ENCODE assay signal across 18 cellular contexts in genomic region chr10:114363745-114364460, GRCh38. TPM values are rescaled to one million over a fixed set of nuclear protein-coding genes. Genes with fewer than 3 reads are reported as not detected.
DNase-seq lines count a peak whose midpoint lies in the region; ATAC-seq and TF ChIP-seq lines count a peak whose summit lies in the region.
"Had no signal": no experiment of that assay in that cellular context is flagged by ENCODE, and none has a peak within 500 bp of the region (broad histone marks: within the 10 kb centered on the region; RNA-seq: fewer than 3 reads in every experiment).

No MANE protein-coding gene starts in this region.

- no peak overlapping the region for H2AFZ ChIP-seq in trophoblast cell (ENCODE audit: insufficient read depth, low read length, poor library complexity)
- H2AFZ ChIP-seq: PC-9 had no signal

- H3K27ac ChIP-seq in SJCRH30 = peak overlapping the region; percentile 91
- peak overlapping the region; percentile 74 for H3K27ac ChIP-seq in trophoblast cell (ENCODE audit: low read depth, low read length)
- H3K27ac ChIP-seq: C4-2B, PC-9 had no signal

- in situ Hi-C loops in ACHN (cut with HindIII; ENCODE audit: low pct_ligation_motif_present, low pct_unique_long_range_greater_than_20kb, low sequenced_read_pairs) = no loop called here

- H3K9me3 ChIP-seq in SJCRH30 (replicated peaks) (no peaks in the 10 kb centered on the region; the same call in 1 of the 2 replicates), trophoblast cell (ENCODE audit: insufficient read depth, low read depth, low read length) (no peaks in the 10 kb centered on the region)
- H3K9me3 ChIP-seq: SK-N-SH had no signal

- H3K27ac Mint-ChIP-seq in glutamatergic neuron (ENCODE audit: unreplicated experiment) = peak overlapping the region; percentile 59
- H3K27ac Mint-ChIP-seq in naive thymus-derived CD8-positive, alpha-beta T cell = no peak overlapping the region
- H3K27ac Mint-ChIP-seq in osteocyte (ENCODE audit: unreplicated experiment) = no peak overlapping the region

- WGBS in trophoblast cell (ENCODE audit: extremely low coverage, insufficient coverage, insufficient read length) = no CpG with 5 or more reads among the region's 4 CpGs

- no peak overlapping the region for H3K23ac ChIP-seq in trophoblast cell (ENCODE audit: low read length)

- H4K8ac ChIP-seq in trophoblast cell (ENCODE audit: low read depth, low read length) = no peak overlapping the region

- H3K9me3 Mint-ChIP-seq in glutamatergic neuron (ENCODE audit: unreplicated experiment) (peaks cover 1% of the 10 kb centered on the region), osteocyte (ENCODE audit: unreplicated experiment) (peaks cover 5% of the 10 kb centered on the region)
- H3K9me3 Mint-ChIP-seq in naive thymus-derived CD8-positive, alpha-beta T cell = no peaks in the 10 kb centered on the region

- no peak overlapping the region for H3K4me3 ChIP-seq in SJCRH30
- no peak overlapping the region for H3K4me3 ChIP-seq in trophoblast cell (ENCODE audit: low read depth, low read length)
- H3K4me3 ChIP-seq: PC-9 had no signal

- no peak for ATAC-seq in naive thymus-derived CD8-positive, alpha-beta T cell

- peak overlapping the region; percentile 34 for H3K4ac ChIP-seq in trophoblast cell (ENCODE audit: low read depth, low read length)

- H3K36me3 ChIP-seq in SJCRH30 (no peaks in the 10 kb centered on the region), trophoblast cell (ENCODE audit: control insufficient read depth in 1 of 2, insufficient read depth in 2 of 2, low read length in 2 of 2) (peaks cover 3 to 6% of the 10 kb centered on the region in 2 experiments)

- TF ChIP-seq CTCF in glutamatergic neuron (IDR thresholded peaks at IDR 0.05; ENCODE audit: partially characterized antibody, unreplicated experiment) (no peak), osteocyte (IDR thresholded peaks at IDR 0.05) (no peak)

- H2BK5ac ChIP-seq in trophoblast cell (ENCODE audit: low read depth, low read length, poor library complexity) = peak overlapping the region; percentile 10

- H3K9ac ChIP-seq in trophoblast cell (ENCODE audit: low read length) = no peak overlapping the region
- H3K9ac ChIP-seq: SK-N-SH had no signal

- peak; percentile 77 for DNase-seq in ACHN
- DNase-seq in SJCRH30 = peak; percentile 60 to 73
- DNase-seq in glutamatergic neuron = no peak
- peak in 1 of 2 donors; percentile 57 for DNase-seq in trophoblast cell
- no peak for DNase-seq in naive thymus-derived CD8-positive, alpha-beta T cell
- no peak for DNase-seq in NCI-H446 treated with DMSO at 0.1 percent for 48 hours (lab: John Stamatoyannopoulos, UW)
- DNase-seq in AML-193 (lab: John Stamatoyannopoulos, UW) = no peak
- no peak for DNase-seq in osteocyte (ENCODE audit: extremely low spot score, unreplicated experiment)
- DNase-seq: DMS 273 treated with DMSO at 0.1 percent for 48 hours, HCEC 1CT, KBM-7, NCI-H1436, NCI-H2029, NCI-H510A, NCI-H774, PC-9, SK-N-SH had no signal

- H3K4me1 Mint-ChIP-seq in glutamatergic neuron (ENCODE audit: low read depth, unreplicated experiment) = peaks cover 15% of the 10 kb centered on the region
- peaks cover 0 to 1% (median 0%) of the 10 kb centered on the region in 4 donors for H3K4me1 Mint-ChIP-seq in naive thymus-derived CD8-positive, alpha-beta T cell
- peaks cover 27% of the 10 kb centered on the region for H3K4me1 Mint-ChIP-seq in osteocyte (ENCODE audit: unreplicated experiment)

- peak overlapping the region; percentile 86 for H4K91ac ChIP-seq in trophoblast cell (ENCODE audit: low read depth, low read length)

- H3K27me3 Mint-ChIP-seq in glutamatergic neuron (ENCODE audit: unreplicated experiment) (peaks cover 5% of the 10 kb centered on the region), osteocyte (ENCODE audit: unreplicated experiment) (no peaks in the 10 kb centered on the region)
- H3K27me3 Mint-ChIP-seq in naive thymus-derived CD8-positive, alpha-beta T cell = peaks cover 2 to 20% (median 10%) of the 10 kb centered on the region in 5 donors

- H3K4me1 ChIP-seq in SJCRH30 = peaks cover 63% of the 10 kb centered on the region
- peaks cover 40 to 41% of the 10 kb centered on the region in 2 experiments for H3K4me1 ChIP-seq in trophoblast cell (ENCODE audit: control insufficient read depth in 1 of 2, insufficient read depth in 2 of 2, low read length in 2 of 2)

- H3K4me3 Mint-ChIP-seq in glutamatergic neuron (ENCODE audit: unreplicated experiment) = no peak overlapping the region
- no peak overlapping the region for H3K4me3 Mint-ChIP-seq in naive thymus-derived CD8-positive, alpha-beta T cell
- no peak overlapping the region for H3K4me3 Mint-ChIP-seq in osteocyte (ENCODE audit: unreplicated experiment)

- H2BK120ac ChIP-seq in trophoblast cell (ENCODE audit: insufficient read depth, low read length, poor library complexity) = peak overlapping the region; percentile 1

- H3K27me3 ChIP-seq in SJCRH30 (no peaks in the 10 kb centered on the region), trophoblast cell (ENCODE audit: insufficient read depth, low read length) (no peaks in the 10 kb centered on the region)

- peaks cover 11% of the 10 kb centered on the region for H3K79me2 ChIP-seq in trophoblast cell (ENCODE audit: control insufficient read depth, insufficient read depth, low read length, poor library complexity)

- peaks cover 46% of the 10 kb centered on the region for H3K79me1 ChIP-seq in trophoblast cell (ENCODE audit: low read length)

- H4K12ac ChIP-seq in trophoblast cell (ENCODE audit: low read depth, low read length) = no peak overlapping the region

- H3K18ac ChIP-seq in trophoblast cell (ENCODE audit: low read length) = peak overlapping the region; percentile 41

- H2BK12ac ChIP-seq in trophoblast cell (ENCODE audit: low read length) = peak overlapping the region; percentile 34

- no peak overlapping the region for H3K14ac ChIP-seq in trophoblast cell (ENCODE audit: low read length)

- H3K36me3 Mint-ChIP-seq in glutamatergic neuron (ENCODE audit: unreplicated experiment) (peaks cover 5% of the 10 kb centered on the region), osteocyte (ENCODE audit: unreplicated experiment) (peaks cover 3% of the 10 kb centered on the region)
- H3K36me3 Mint-ChIP-seq in naive thymus-derived CD8-positive, alpha-beta T cell = no peaks in the 10 kb centered on the region

- no peak overlapping the region for H3K4me2 ChIP-seq in trophoblast cell (ENCODE audit: low read length)
- H3K4me2 ChIP-seq: PC-9, SK-N-SH had no signal

- POLR2A ChIA-PET in naive thymus-derived CD8-positive, alpha-beta T cell (lab: Charles Lee) = no interaction called here

- H2AK5ac ChIP-seq in trophoblast cell (ENCODE audit: low read length) = peak overlapping the region; percentile 11

RNA-seq across cellular contexts. Expression of gene AFAP1L2, which starts 40.4 kb away (rescaled TPM):
- total RNA-seq in SJCRH30 (2014; rRNA removed; shearing (Covaris generic)) = 1.8 and 2.2 TPM in 2 replicates
- total RNA-seq in glutamatergic neuron (ENCODE audit: unreplicated experiment) (1.9 TPM), osteocyte (4.0 and 5.7 TPM in 2 replicates)
- 41.9 and 43.1 TPM in 2 replicates for polyA plus RNA-seq in trophoblast cell (2013)
- total RNA-seq in naive thymus-derived CD8-positive, alpha-beta T cell = 1 to 10 TPM; 1.3 to 1.8 TPM
- 1 to 10 TPM; 1.6 to 2.3 (median 2.2) TPM for polyA plus RNA-seq in naive thymus-derived CD8-positive, alpha-beta T cell

Comparison
In these comparisons a context has a peak if more than half of its experiments do, and no peak if none do; other contexts are left out.
1. DNase-seq: peak in ACHN (single experiment) and SJCRH30 (2 of 2); none in glutamatergic neuron (single experiment), naive thymus-derived CD8-positive, alpha-beta T cell (0 of 10), NCI-H446 treated with DMSO at 0.1 percent for 48 hours (single experiment), AML-193 (0 of 2) and osteocyte (single experiment).